Comparison of ENCODE assay signal across 1 cellular context in genomic region chr22:34334893-34335292, GRCh38.
TF ChIP-seq lines count a peak whose summit lies in the region.

No MANE protein-coding gene starts in this region.

TF ChIP-seq in GM23338, 12 proteins besides CTCF, POLR2A, EP300 and RAD21 (continued from another document):
- TF ChIP-seq, protein P1, sequence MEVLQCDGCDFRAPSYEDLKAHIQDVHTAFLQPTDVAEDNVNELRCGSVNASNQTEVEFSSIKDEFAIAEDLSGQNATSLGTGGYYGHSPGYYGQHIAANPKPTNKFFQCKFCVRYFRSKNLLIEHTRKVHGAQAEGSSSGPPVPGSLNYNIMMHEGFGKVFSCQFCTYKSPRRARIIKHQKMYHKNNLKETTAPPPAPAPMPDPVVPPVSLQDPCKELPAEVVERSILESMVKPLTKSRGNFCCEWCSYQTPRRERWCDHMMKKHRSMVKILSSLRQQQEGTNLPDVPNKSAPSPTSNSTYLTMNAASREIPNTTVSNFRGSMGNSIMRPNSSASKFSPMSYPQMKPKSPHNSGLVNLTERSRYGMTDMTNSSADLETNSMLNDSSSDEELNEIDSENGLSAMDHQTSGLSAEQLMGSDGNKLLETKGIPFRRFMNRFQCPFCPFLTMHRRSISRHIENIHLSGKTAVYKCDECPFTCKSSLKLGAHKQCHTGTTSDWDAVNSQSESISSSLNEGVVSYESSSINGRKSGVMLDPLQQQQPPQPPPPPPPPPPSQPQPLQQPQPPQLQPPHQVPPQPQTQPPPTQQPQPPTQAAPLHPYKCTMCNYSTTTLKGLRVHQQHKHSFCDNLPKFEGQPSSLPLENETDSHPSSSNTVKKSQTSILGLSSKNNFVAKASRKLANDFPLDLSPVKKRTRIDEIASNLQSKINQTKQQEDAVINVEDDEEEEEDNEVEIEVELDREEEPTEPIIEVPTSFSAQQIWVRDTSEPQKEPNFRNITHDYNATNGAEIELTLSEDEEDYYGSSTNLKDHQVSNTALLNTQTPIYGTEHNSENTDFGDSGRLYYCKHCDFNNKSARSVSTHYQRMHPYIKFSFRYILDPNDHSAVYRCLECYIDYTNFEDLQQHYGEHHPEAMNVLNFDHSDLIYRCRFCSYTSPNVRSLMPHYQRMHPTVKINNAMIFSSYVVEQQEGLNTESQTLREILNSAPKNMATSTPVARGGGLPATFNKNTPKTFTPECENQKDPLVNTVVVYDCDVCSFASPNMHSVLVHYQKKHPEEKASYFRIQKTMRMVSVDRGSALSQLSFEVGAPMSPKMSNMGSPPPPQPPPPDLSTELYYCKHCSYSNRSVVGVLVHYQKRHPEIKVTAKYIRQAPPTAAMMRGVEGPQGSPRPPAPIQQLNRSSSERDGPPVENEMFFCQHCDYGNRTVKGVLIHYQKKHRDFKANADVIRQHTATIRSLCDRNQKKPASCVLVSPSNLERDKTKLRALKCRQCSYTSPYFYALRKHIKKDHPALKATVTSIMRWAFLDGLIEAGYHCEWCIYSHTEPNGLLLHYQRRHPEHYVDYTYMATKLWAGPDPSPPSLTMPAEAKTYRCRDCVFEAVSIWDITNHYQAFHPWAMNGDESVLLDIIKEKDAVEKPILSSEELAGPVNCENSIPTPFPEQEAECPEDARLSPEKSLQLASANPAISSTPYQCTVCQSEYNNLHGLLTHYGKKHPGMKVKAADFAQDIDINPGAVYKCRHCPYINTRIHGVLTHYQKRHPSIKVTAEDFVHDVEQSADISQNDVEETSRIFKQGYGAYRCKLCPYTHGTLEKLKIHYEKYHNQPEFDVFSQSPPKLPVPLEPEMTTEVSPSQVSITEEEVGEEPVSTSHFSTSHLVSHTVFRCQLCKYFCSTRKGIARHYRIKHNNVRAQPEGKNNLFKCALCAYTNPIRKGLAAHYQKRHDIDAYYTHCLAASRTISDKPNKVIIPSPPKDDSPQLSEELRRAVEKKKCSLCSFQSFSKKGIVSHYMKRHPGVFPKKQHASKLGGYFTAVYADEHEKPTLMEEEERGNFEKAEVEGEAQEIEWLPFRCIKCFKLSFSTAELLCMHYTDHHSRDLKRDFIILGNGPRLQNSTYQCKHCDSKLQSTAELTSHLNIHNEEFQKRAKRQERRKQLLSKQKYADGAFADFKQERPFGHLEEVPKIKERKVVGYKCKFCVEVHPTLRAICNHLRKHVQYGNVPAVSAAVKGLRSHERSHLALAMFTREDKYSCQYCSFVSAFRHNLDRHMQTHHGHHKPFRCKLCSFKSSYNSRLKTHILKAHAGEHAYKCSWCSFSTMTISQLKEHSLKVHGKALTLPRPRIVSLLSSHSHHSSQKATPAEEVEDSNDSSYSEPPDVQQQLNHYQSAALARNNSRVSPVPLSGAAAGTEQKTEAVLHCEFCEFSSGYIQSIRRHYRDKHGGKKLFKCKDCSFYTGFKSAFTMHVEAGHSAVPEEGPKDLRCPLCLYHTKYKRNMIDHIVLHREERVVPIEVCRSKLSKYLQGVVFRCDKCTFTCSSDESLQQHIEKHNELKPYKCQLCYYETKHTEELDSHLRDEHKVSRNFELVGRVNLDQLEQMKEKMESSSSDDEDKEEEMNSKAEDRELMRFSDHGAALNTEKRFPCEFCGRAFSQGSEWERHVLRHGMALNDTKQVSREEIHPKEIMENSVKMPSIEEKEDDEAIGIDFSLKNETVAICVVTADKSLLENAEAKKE (CRISPR knock-in tag; IDR thresholded peaks at IDR 0.05) = no peak
- TF ChIP-seq NANOG (IDR thresholded peaks at IDR 0.05; ENCODE audit: borderline replicate concordance) = no peak
